In the genomic region with DNA sequence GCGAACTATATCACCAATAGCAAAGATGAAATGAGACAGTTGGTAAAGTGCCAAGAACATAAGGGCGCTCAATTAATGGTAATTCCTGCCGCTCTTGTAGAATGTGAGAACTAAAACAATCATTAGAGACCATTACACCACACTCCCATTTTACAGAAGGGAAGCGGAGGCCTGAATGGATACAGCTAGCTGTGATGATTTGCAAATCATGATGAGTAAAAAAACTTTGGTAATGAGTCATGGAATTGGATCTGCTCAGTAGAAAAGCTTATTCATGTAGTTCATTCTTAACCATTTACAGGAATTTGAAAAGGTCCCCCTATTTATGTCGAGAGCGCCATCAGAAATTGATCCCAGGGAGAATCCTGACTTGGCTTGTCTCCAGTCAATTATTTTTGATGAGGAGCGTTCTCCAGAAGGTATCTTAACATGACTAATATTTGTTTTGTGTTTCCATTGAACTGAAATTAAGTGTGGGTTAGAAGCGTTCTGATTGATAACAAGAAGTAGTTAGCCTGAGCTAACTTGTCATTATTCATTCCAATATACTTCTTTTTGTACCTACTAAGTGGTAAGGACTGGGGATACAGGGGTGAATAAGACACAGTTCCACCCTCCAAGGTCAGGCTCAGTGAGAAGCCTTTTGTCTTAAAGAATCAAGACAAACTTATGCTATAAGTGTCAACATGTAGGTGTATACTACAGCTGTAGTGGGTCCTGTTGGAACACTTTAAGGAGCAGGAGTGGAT, we compare ENCODE assay signal across 8 cellular contexts. TPM values are rescaled to one million over a fixed set of nuclear protein-coding genes. Genes with fewer than 3 reads are reported as not detected.
DNase-seq lines count a peak whose midpoint lies in the region; ATAC-seq and TF ChIP-seq lines count a peak whose summit lies in the region.

No MANE protein-coding gene starts in this region.

- H3K4me3 ChIP-seq in lower leg skin (ENCODE audit: low read depth, poor library complexity, severe bottlenecking), result peak overlapping the region; percentile 83

- ATAC-seq in HG03108 (IDR thresholded peaks at IDR 0.05; ENCODE audit: unreplicated experiment), result no peak

- H3K27ac Mint-ChIP-seq in type B pancreatic cell, result peak overlapping the region; percentile 63

- peaks cover 14% of the 10 kb centered on the region for H3K4me1 Mint-ChIP-seq in type B pancreatic cell (ENCODE audit: unreplicated experiment)

- H3K27me3 Mint-ChIP-seq in type B pancreatic cell, result peaks cover 21% of the 10 kb centered on the region

- H3K4me3 Mint-ChIP-seq in type B pancreatic cell, result peak overlapping the region; percentile 88

- H3K36me3 Mint-ChIP-seq in type B pancreatic cell, result peaks cover 14% of the 10 kb centered on the region

- TF ChIP-seq CTCF in lower leg skin (IDR thresholded peaks at IDR 0.05), result no peak
- TF ChIP-seq CTCF in type B pancreatic cell (conservative IDR thresholded peaks at IDR 0.05), result no peak

- intact Hi-C loops in lower leg skin (cut with DNase I; ENCODE audit: low total_unique reads), result no loop called here

- peak; percentile 23 for DNase-seq in COLO829 (ENCODE audit: low spot score)
- DNase-seq in HS-5 (ENCODE audit: low read depth), result peak; percentile 59
- DNase-seq in astrocyte of the hippocampus (ENCODE audit: low read depth, low spot score), result peak; percentile 47
- DNase-seq in lower leg skin (ENCODE audit: low spot score in 2 of 2), result no peak
- DNase-seq in type B pancreatic cell (ENCODE audit: extremely low spot score, unreplicated experiment), result no peak
- DNase-seq in NCI-H1105 (lab: John Stamatoyannopoulos, UW), result no peak
- DNase-seq in central memory CD4-positive, alpha-beta T cell, result no peak

- H3K9me3 Mint-ChIP-seq in type B pancreatic cell, result no peaks in the 10 kb centered on the region

- no peak for TF ChIP-seq POLR2A in lower leg skin (IDR thresholded peaks at IDR 0.05)

- WGBS in lower leg skin, 2 donors, result 35 to 36% methylated on average over 8 of the region's 8 CpGs

RNA-seq across cellular contexts. Expression of a gene that starts 0.8 kb away (rescaled TPM):
- 10 to 100 TPM; 15.7 to 21.2 (median 18.3) TPM for total RNA-seq in lower leg skin
- 21.4 and 25.8 TPM in 2 replicates for total RNA-seq in type B pancreatic cell (ENCODE audit: low replicate concordance)

RNA-seq across cellular contexts. Expression of a gene that starts 47.9 kb away (rescaled TPM):
- total RNA-seq in lower leg skin (1 to 10 TPM; 4.0 to 7.7 (median 5.1) TPM), type B pancreatic cell (ENCODE audit: low replicate concordance) (9.5 and 10.2 TPM in 2 replicates)

Comparison
In these comparisons a context has a peak if more than half of its experiments do, and no peak if none do; other contexts are left out.
1. DNase-seq: peak in COLO829 (single experiment), HS-5 (single experiment) and astrocyte of the hippocampus (single experiment); none in lower leg skin (0 of 2), type B pancreatic cell (single experiment), NCI-H1105 (single experiment) and central memory CD4-positive, alpha-beta T cell (single experiment).